In the genomic region with DNA sequence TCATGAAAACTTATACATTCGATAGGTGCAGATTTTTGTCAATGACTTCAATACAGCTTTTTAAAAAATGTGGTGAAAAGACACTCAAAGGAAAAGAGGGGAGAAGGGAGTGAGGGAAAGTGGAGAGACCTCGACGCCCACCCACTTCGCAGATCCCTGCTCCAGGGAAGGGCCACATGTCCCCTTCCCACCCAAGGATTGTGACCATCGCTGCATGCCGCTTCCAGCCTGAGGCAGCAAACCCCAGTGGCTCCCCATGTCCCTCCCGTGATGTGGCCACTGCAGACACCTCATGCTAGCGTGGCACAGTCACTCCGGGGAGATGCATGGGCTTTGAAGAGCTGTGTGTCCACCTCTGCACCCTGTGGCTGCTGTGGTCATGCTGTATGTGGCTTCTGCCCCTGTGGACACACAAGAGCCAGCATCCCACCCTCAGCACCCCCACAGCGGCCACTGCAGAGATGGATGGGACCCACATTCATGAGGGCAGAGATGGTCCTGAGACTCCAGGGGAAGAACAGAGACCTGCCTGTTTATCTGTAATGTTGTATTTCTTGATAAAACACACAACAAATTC, we compare ENCODE assay signal across 19 cellular contexts.
DNase-seq lines count a peak whose midpoint lies in the region; TF ChIP-seq lines count a peak whose summit lies in the region.
"Had no signal": no experiment of that assay in that cellular context is flagged by ENCODE, and none has a peak within 500 bp of the region (broad histone marks: within the 10 kb centered on the region; RNA-seq: fewer than 3 reads in every experiment).

No MANE protein-coding gene starts in this region.

- no peak overlapping the region for H3K23ac ChIP-seq in trophoblast cell (ENCODE audit: low read length)

- no peaks in the 10 kb centered on the region for H3K9me3 Mint-ChIP-seq in activated CD4-positive, alpha-beta T cell treated with anti-CD3 and anti-CD28 coated beads, Interleukin-2, amount 10 ng/mL, durations not matched to agents 24 days and 14 days
- H3K9me3 Mint-ChIP-seq: CD4-positive, alpha-beta T cell had no signal

- no peak overlapping the region for H2BK120ac ChIP-seq in trophoblast cell (ENCODE audit: insufficient read depth, low read length, poor library complexity)

- no peak for TF ChIP-seq EP300 in esophagus muscularis mucosa (IDR thresholded peaks at IDR 0.05)

- no peak overlapping the region for H3K4me3 Mint-ChIP-seq in activated CD4-positive, alpha-beta T cell treated with anti-CD3 and anti-CD28 coated beads, Interleukin-2, amount 10 ng/mL, durations not matched to agents 24 days and 14 days
- H3K4me3 Mint-ChIP-seq: CD14-positive monocyte; CD4-positive, alpha-beta T cell; CD8-positive, alpha-beta memory T cell had no signal

- H3K36me3 Mint-ChIP-seq in activated CD4-positive, alpha-beta T cell treated with anti-CD3 and anti-CD28 coated beads, Interleukin-2, amount 10 ng/mL, durations not matched to agents 24 days and 14 days (ENCODE audit: low read depth) = no peaks in the 10 kb centered on the region
- H3K36me3 Mint-ChIP-seq: CD14-positive monocyte; CD8-positive, alpha-beta memory T cell had no signal

- peak; percentile 23 for DNase-seq in activated CD4-positive, alpha-beta T cell treated with anti-CD3 and anti-CD28 coated beads, Interleukin-2, amount 10 ng/mL, durations not matched to agents 24 days and 14 days
- DNase-seq in activated CD4-positive, alpha-beta T cell treated with anti-CD3 and anti-CD28 coated beads for 48 hours = no peak
- DNase-seq in esophagus muscularis mucosa (ENCODE audit: extremely low spot score) (peak; percentile 90), trophoblast cell (no peak), 8988T (no peak), cerebellum (ENCODE audit: low spot score) (no peak), AG08396 (ENCODE audit: low spot score) (no peak)
- DNase-seq: ACHN; CD4-positive, alpha-beta T cell; CD8-positive, alpha-beta memory T cell; DMS53; DMS79 treated with DMSO at 0.1 percent for 48 hours; GF-D8; GOT3; H7; HCEC 1CT had no signal

- 95% methylated on average over 6 of the region's 10 CpGs for WGBS in esophagus muscularis mucosa
- no CpG with 5 or more reads among the region's 10 CpGs for WGBS in trophoblast cell (ENCODE audit: extremely low coverage, insufficient coverage, insufficient read length)

- no peak overlapping the region for H3K14ac ChIP-seq in trophoblast cell (ENCODE audit: low read length)

- H3K27me3 ChIP-seq in esophagus muscularis mucosa (no peaks in the 10 kb centered on the region), trophoblast cell (ENCODE audit: insufficient read depth, low read length) (no peaks in the 10 kb centered on the region)

- H2AK5ac ChIP-seq in trophoblast cell (ENCODE audit: low read length) = no peak overlapping the region

- no peaks in the 10 kb centered on the region for H3K9me3 ChIP-seq in esophagus muscularis mucosa
- peaks cover 4% of the 10 kb centered on the region for H3K9me3 ChIP-seq in trophoblast cell (ENCODE audit: insufficient read depth, low read depth, low read length)
- H3K9me3 ChIP-seq: A549 had no signal

- H3K27me3 Mint-ChIP-seq in activated CD4-positive, alpha-beta T cell treated with anti-CD3 and anti-CD28 coated beads, Interleukin-2, amount 10 ng/mL, durations not matched to agents 24 days and 14 days = no peaks in the 10 kb centered on the region
- H3K27me3 Mint-ChIP-seq: CD4-positive, alpha-beta T cell had no signal

- TF ChIP-seq CTCF in esophagus muscularis mucosa (IDR thresholded peaks at IDR 0.05) = no peak

- no peak for TF ChIP-seq POLR2A in esophagus muscularis mucosa (IDR thresholded peaks at IDR 0.05; ENCODE audit: low read depth)

- H4K8ac ChIP-seq in trophoblast cell (ENCODE audit: low read depth, low read length) = no peak overlapping the region

- H2AFZ ChIP-seq in trophoblast cell (ENCODE audit: insufficient read depth, low read length, poor library complexity) = no peak overlapping the region

- no peak overlapping the region for H3K18ac ChIP-seq in trophoblast cell (ENCODE audit: low read length)

- H2BK5ac ChIP-seq in trophoblast cell (ENCODE audit: low read depth, low read length, poor library complexity) = no peak overlapping the region

- no peaks in the 10 kb centered on the region for H3K4me1 Mint-ChIP-seq in activated CD4-positive, alpha-beta T cell treated with anti-CD3 and anti-CD28 coated beads, Interleukin-2, amount 10 ng/mL, durations not matched to agents 24 days and 14 days
- H3K4me1 Mint-ChIP-seq: CD14-positive monocyte; CD8-positive, alpha-beta memory T cell had no signal

- H3K27ac Mint-ChIP-seq in activated CD4-positive, alpha-beta T cell treated with anti-CD3 and anti-CD28 coated beads, Interleukin-2, amount 10 ng/mL, durations not matched to agents 24 days and 14 days = no peak overlapping the region
- H3K27ac Mint-ChIP-seq: CD14-positive monocyte; CD4-positive, alpha-beta T cell; CD8-positive, alpha-beta memory T cell had no signal

- no peak overlapping the region for H2BK12ac ChIP-seq in trophoblast cell (ENCODE audit: low read length)

- H4K91ac ChIP-seq in trophoblast cell (ENCODE audit: low read depth, low read length) = no peak overlapping the region

- H3K4me3 ChIP-seq in esophagus muscularis mucosa (no peak overlapping the region), trophoblast cell (ENCODE audit: low read depth, low read length) (no peak overlapping the region)
- H3K4me3 ChIP-seq: A549 had no signal

- no peaks in the 10 kb centered on the region for H3K79me2 ChIP-seq in trophoblast cell (ENCODE audit: control insufficient read depth, insufficient read depth, low read length, poor library complexity)

- no peak overlapping the region for H3K4me2 ChIP-seq in trophoblast cell (ENCODE audit: low read length)
- H3K4me2 ChIP-seq: A549 had no signal

- H4K12ac ChIP-seq in trophoblast cell (ENCODE audit: low read depth, low read length) = no peak overlapping the region

- H3K9ac ChIP-seq in trophoblast cell (ENCODE audit: low read length) = peak overlapping the region; percentile 4

- H3K4me1 ChIP-seq in esophagus muscularis mucosa (no peaks in the 10 kb centered on the region), trophoblast cell (ENCODE audit: control insufficient read depth in 1 of 2, insufficient read depth in 2 of 2, low read length in 2 of 2) (no peaks in the 10 kb centered on the region)
- H3K4me1 ChIP-seq: A549 had no signal

- intact Hi-C loops in activated CD4-positive, alpha-beta T cell treated with anti-CD3 and anti-CD28 coated beads, Interleukin-2, amount 10 ng/mL, durations not matched to agents 24 days and 14 days (cut with micrococcal nuclease) = no loop called here
- intact Hi-C loops in esophagus muscularis mucosa (cut with DNase I) = no loop called here

- H3K79me1 ChIP-seq in trophoblast cell (ENCODE audit: low read length) = no peaks in the 10 kb centered on the region

- H3K4ac ChIP-seq in trophoblast cell (ENCODE audit: low read depth, low read length) = no peak overlapping the region

- H3K27ac ChIP-seq in esophagus muscularis mucosa (replicated peaks in 1 of 4) (no peak overlapping the region), trophoblast cell (ENCODE audit: low read depth, low read length) (no peak overlapping the region)
- H3K27ac ChIP-seq: 22Rv1, A549 had no signal

- H3K36me3 ChIP-seq in esophagus muscularis mucosa (no peaks in the 10 kb centered on the region), trophoblast cell (ENCODE audit: control insufficient read depth in 1 of 2, insufficient read depth in 2 of 2, low read length in 2 of 2) (no peaks in the 10 kb centered on the region)

Comparison
In these comparisons a context has a peak if more than half of its experiments do, and no peak if none do; other contexts are left out.
1. DNase-seq: peak in activated CD4-positive, alpha-beta T cell treated with anti-CD3 and anti-CD28 coated beads, Interleukin-2, amount 10 ng/mL, durations not matched to agents 24 days and 14 days (single experiment) and esophagus muscularis mucosa (single experiment); none in activated CD4-positive, alpha-beta T cell treated with anti-CD3 and anti-CD28 coated beads for 48 hours (single experiment), trophoblast cell (0 of 2), 8988T (single experiment), cerebellum (single experiment) and AG08396 (single experiment).